ENCODE assay signal across 6 cellular contexts in the genomic region with DNA sequence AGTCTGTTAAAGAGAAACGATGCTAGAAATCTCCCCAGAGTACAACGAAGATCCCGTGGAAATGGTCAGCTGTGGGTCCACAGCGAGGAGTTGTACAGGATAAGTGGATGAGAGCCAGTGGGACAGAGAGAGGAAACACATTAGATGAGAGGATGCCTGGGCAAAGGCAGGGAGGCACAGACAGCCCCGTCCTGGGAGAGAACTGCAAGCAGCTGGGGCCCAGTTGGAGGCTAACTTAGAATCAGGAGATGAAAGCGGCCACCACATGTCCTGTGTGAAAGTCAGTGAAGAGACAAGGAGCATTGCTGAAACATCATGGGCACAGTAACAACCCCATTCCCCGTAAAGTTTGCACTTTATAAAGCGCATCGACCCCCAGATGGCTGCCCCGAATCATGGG.
"Had no signal": no experiment of that assay in that cellular context is flagged by ENCODE, and none has a peak within 500 bp of the region (broad histone marks: within the 10 kb centered on the region; RNA-seq: fewer than 3 reads in every experiment).

No MANE protein-coding gene starts in this region.

- H3K4me1 Mint-ChIP-seq: GM23338, H9, IgD-negative memory B cell had no signal

- DNase-seq: H9, HCEC 1CT, KBM-7 had no signal

- ATAC-seq: GM23338, HepG2 had no signal

- H3K4me3 Mint-ChIP-seq: GM23338, H9, IgD-negative memory B cell had no signal

- H3K9me3 Mint-ChIP-seq: GM23338, H9, IgD-negative memory B cell had no signal

- H3K36me3 Mint-ChIP-seq: IgD-negative memory B cell had no signal

- H3K27ac Mint-ChIP-seq: GM23338, H9, IgD-negative memory B cell had no signal
